Comparison of ENCODE assay signal across 7 cellular contexts in the genomic region with DNA sequence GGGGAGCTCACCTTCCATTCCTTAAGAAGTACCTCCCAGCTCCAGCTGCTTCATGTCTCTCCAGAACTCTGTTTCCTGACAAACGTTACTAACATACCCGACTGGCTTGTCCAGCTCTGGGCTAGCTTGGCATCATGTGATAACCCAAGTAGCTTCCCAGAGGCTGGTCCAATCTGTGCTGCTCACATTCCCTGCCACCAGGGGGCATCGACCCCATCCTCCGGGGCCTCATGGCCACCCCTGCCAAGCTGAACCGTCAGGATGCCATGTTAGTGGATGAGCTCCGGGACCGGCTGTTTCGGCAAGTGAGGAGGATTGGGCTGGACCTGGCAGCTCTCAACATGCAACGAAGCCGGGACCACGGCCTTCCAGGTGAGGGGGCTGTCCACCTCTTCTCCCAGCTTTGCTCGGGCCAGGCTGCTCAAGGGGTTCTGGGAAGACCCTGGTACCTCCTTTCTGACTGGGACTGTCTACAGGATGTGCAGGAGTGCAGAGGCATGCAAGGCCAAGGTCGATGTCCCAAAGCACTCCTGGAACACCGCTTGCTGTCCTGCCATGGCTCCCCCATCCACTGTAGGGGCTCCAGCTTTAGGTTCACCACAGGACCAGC. TPM values are rescaled to one million over a fixed set of nuclear protein-coding genes. Genes with fewer than 3 reads are reported as not detected.
DNase-seq lines count a peak whose midpoint lies in the region; ATAC-seq and TF ChIP-seq lines count a peak whose summit lies in the region.

No MANE protein-coding gene starts in this region.

- H3K36me3 ChIP-seq in SK-N-SH (replicated peaks in 1 of 2; ENCODE audit: control insufficient read depth in 1 of 2, insufficient read depth in 2 of 2, low read length in 1 of 2): no peaks in the 10 kb centered on the region

- H3K27ac Mint-ChIP-seq in activated naive CD4-positive, alpha-beta T cell treated with anti-CD3 and anti-CD28 coated beads, Interleukin-2, amount 50 U/mL, for 24 hours: peak overlapping the region; percentile 59
- no peak overlapping the region for H3K27ac Mint-ChIP-seq in immature natural killer cell

- H3K4me2 ChIP-seq in SK-N-SH: no peak overlapping the region

- H4K20me1 ChIP-seq in SK-N-SH (ENCODE audit: insufficient read depth): no peaks in the 10 kb centered on the region

- 20% methylated on average over 14 of the region's 14 CpGs for WGBS in SK-N-SH (ENCODE audit: low lambda C conversion rate)

- H3K4me3 ChIP-seq in Jurkat, Clone E6-1 (ENCODE audit: low read length): peak overlapping the region; percentile 26
- peak overlapping the region in 1 of 2 experiments; percentile 11; a peak in 2 of 4 replicates for H3K4me3 ChIP-seq in SK-N-SH (ENCODE audit: low read depth in 2 of 2, low read length in 1 of 2)

- H3K27me3 Mint-ChIP-seq in activated naive CD4-positive, alpha-beta T cell treated with anti-CD3 and anti-CD28 coated beads, Interleukin-2, amount 50 U/mL, for 24 hours: no peaks in the 10 kb centered on the region
- peaks cover 3 to 8% (median 6%) of the 10 kb centered on the region in 3 donors for H3K27me3 Mint-ChIP-seq in immature natural killer cell (ENCODE audit: low read depth in 3 of 3)

- H3K4me1 Mint-ChIP-seq in activated naive CD4-positive, alpha-beta T cell treated with anti-CD3 and anti-CD28 coated beads, Interleukin-2, amount 50 U/mL, for 24 hours: peaks cover 4% of the 10 kb centered on the region
- peaks cover 0 to 1% of the 10 kb centered on the region in 2 donors for H3K4me1 Mint-ChIP-seq in immature natural killer cell

- peak; percentile 61 for TF ChIP-seq RAD21 in SK-N-SH (IDR thresholded peaks at IDR 0.05; ENCODE audit: low read length)

- no peak for ATAC-seq in GM18870 (IDR thresholded peaks at IDR 0.05; ENCODE audit: unreplicated experiment)

- peaks cover 0 to 4% of the 10 kb centered on the region in 2 experiments; a peak in 1 of 4 replicates for H3K4me1 ChIP-seq in SK-N-SH (ENCODE audit: control insufficient read depth in 1 of 2, insufficient read depth in 2 of 2, low read depth in 1 of 2, low read length in 1 of 2)

- POLR2A ChIA-PET in SK-N-SH (lab: Yijun Ruan, JAX): interaction anchor here (1.3 kb wide), 1 partner anchor 9 kb away, joined by 3 read pairs; no protein-coding TSS in a partner anchor

- DNase-seq in GM03348 (ENCODE audit: low spot score): peak; percentile 48
- peak; percentile 51 for DNase-seq in Jurkat, Clone E6-1 (ENCODE audit: low read depth, low spot score)
- peak; percentile 89 for DNase-seq in SK-N-SH
- DNase-seq in immature natural killer cell: peak; percentile 34 to 44 (median 35)
- peak; percentile 32 to 46 (median 41) for DNase-seq in stimulated activated CD4-positive, alpha-beta T cell treated with anti-CD3 and anti-CD28 coated beads, TNF-alpha, amount 100 ng/mL, for 48 hours (ENCODE audit: low read depth in 3 of 3)

- H3K9me2 ChIP-seq in SK-N-SH: no peaks in the 10 kb centered on the region

- no peaks in the 10 kb centered on the region for H3K79me2 ChIP-seq in SK-N-SH (ENCODE audit: insufficient read depth)

- CTCF ChIA-PET in SK-N-SH (lab: Yijun Ruan, JAX): interaction anchor here (0.6 to 4.6 kb wide), 39 partner anchors 9 to 377 kb away, joined by 3 to 34 read pairs (median 4); a partner anchor contains a TSS

- H3K9ac ChIP-seq in SK-N-SH: no peak overlapping the region

- H3K36me3 Mint-ChIP-seq in activated naive CD4-positive, alpha-beta T cell treated with anti-CD3 and anti-CD28 coated beads, Interleukin-2, amount 50 U/mL, for 24 hours: peaks cover under 1% of the 10 kb centered on the region
- peaks cover 0 to under 1% (median 0%) of the 10 kb centered on the region in 3 donors for H3K36me3 Mint-ChIP-seq in immature natural killer cell

- H3K27ac ChIP-seq in SK-N-SH (ENCODE audit: low read depth in 2 of 2, low read length in 1 of 2): no peak overlapping the region

- no peaks in the 10 kb centered on the region for H3K9me3 ChIP-seq in SK-N-SH

- H3K27me3 ChIP-seq in SK-N-SH (ENCODE audit: insufficient read depth): peaks cover 34% of the 10 kb centered on the region

- no peaks in the 10 kb centered on the region for H3K9me3 Mint-ChIP-seq in activated naive CD4-positive, alpha-beta T cell treated with anti-CD3 and anti-CD28 coated beads, Interleukin-2, amount 50 U/mL, for 24 hours
- no peaks in the 10 kb centered on the region for H3K9me3 Mint-ChIP-seq in immature natural killer cell

- H3K4me3 Mint-ChIP-seq in activated naive CD4-positive, alpha-beta T cell treated with anti-CD3 and anti-CD28 coated beads, Interleukin-2, amount 50 U/mL, for 24 hours: no peak overlapping the region
- no peak overlapping the region for H3K4me3 Mint-ChIP-seq in immature natural killer cell

- no peak for TF ChIP-seq EP300 in SK-N-SH (IDR thresholded peaks at IDR 0.05; ENCODE audit: borderline replicate concordance in 1 of 2, low read depth in 1 of 2, low read length in 1 of 2)

- TF ChIP-seq CTCF in SK-N-SH (IDR thresholded peaks at IDR 0.05): peak; percentile 76

- peak overlapping the region; percentile 47; the same call in 1 of the 2 replicates for H2AFZ ChIP-seq in SK-N-SH (ENCODE audit: low read depth)

- no peaks in the 10 kb centered on the region for H3F3A ChIP-seq in SK-N-SH (replicated peaks; ENCODE audit: insufficient read depth)

TF ChIP-seq in SK-N-SH, 30 proteins besides CTCF, POLR2A, EP300 and RAD21 (continues in another document):
- TF ChIP-seq, protein P1, sequence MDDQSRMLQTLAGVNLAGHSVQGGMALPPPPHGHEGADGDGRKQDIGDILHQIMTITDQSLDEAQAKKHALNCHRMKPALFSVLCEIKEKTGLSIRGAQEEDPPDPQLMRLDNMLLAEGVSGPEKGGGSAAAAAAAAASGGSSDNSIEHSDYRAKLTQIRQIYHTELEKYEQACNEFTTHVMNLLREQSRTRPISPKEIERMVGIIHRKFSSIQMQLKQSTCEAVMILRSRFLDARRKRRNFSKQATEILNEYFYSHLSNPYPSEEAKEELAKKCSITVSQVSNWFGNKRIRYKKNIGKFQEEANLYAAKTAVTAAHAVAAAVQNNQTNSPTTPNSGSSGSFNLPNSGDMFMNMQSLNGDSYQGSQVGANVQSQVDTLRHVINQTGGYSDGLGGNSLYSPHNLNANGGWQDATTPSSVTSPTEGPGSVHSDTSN (IDR thresholded peaks at IDR 0.05): no peak
- no peak for TF ChIP-seq RFX5 (IDR thresholded peaks at IDR 0.05; ENCODE audit: low read length)
- no peak for TF ChIP-seq GABPA (IDR thresholded peaks at IDR 0.05; ENCODE audit: low read depth)
- TF ChIP-seq YY1 (IDR thresholded peaks at IDR 0.05; ENCODE audit: low read depth): peak; percentile 56; the same call in 1 of the 2 replicates
- TF ChIP-seq, protein P2, sequence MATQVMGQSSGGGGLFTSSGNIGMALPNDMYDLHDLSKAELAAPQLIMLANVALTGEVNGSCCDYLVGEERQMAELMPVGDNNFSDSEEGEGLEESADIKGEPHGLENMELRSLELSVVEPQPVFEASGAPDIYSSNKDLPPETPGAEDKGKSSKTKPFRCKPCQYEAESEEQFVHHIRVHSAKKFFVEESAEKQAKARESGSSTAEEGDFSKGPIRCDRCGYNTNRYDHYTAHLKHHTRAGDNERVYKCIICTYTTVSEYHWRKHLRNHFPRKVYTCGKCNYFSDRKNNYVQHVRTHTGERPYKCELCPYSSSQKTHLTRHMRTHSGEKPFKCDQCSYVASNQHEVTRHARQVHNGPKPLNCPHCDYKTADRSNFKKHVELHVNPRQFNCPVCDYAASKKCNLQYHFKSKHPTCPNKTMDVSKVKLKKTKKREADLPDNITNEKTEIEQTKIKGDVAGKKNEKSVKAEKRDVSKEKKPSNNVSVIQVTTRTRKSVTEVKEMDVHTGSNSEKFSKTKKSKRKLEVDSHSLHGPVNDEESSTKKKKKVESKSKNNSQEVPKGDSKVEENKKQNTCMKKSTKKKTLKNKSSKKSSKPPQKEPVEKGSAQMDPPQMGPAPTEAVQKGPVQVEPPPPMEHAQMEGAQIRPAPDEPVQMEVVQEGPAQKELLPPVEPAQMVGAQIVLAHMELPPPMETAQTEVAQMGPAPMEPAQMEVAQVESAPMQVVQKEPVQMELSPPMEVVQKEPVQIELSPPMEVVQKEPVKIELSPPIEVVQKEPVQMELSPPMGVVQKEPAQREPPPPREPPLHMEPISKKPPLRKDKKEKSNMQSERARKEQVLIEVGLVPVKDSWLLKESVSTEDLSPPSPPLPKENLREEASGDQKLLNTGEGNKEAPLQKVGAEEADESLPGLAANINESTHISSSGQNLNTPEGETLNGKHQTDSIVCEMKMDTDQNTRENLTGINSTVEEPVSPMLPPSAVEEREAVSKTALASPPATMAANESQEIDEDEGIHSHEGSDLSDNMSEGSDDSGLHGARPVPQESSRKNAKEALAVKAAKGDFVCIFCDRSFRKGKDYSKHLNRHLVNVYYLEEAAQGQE (IDR thresholded peaks at IDR 0.05; ENCODE audit: low read depth, low read length): no peak

RNA-seq across cellular contexts. Expression of a gene that starts 7.6 kb away (rescaled TPM):
- polyA plus RNA-seq in Jurkat, Clone E6-1 (2012; ENCODE audit: insufficient read depth, insufficient read length): not detected
- 0.02 TPM in 1 of 2 replicates, not detected in the other for polyA plus RNA-seq in SK-N-SH (2012; rRNA removed)
- polyA plus RNA-seq in SK-N-SH (2012; cell fraction: cytosol; rRNA removed): not detected in 2 replicates
- not detected in 2 replicates for polyA plus RNA-seq in SK-N-SH (2012; cell fraction: nucleus; rRNA removed)
- not detected for polyA plus RNA-seq in immature natural killer cell

RNA-seq across cellular contexts. Expression of a gene that starts 18.9 kb away (rescaled TPM):
- 37.2 TPM for polyA plus RNA-seq in Jurkat, Clone E6-1 (2012; ENCODE audit: insufficient read depth, insufficient read length)
- polyA plus RNA-seq in SK-N-SH (2012; rRNA removed): 28.5 and 32.8 TPM in 2 replicates
- 22.0 and 22.7 TPM in 2 replicates for polyA plus RNA-seq in SK-N-SH (2012; cell fraction: cytosol; rRNA removed)
- polyA plus RNA-seq in SK-N-SH (2012; cell fraction: nucleus; rRNA removed): 61.0 and 72.2 TPM in 2 replicates
- 1 to 10 TPM; 1.6 to 7.9 (median 6.4) TPM for polyA plus RNA-seq in immature natural killer cell

RNA-seq across cellular contexts. Expression of a gene that starts 33.3 kb away (rescaled TPM):
- not detected for polyA plus RNA-seq in Jurkat, Clone E6-1 (2012; ENCODE audit: insufficient read depth, insufficient read length)
- polyA plus RNA-seq in SK-N-SH (2012; rRNA removed): not detected in 2 replicates
- not detected in 2 replicates for polyA plus RNA-seq in SK-N-SH (2012; cell fraction: cytosol; rRNA removed)
- polyA plus RNA-seq in SK-N-SH (2012; cell fraction: nucleus; rRNA removed): not detected in 2 replicates
- polyA plus RNA-seq in immature natural killer cell: under 1 TPM in 1 of 3 donors, not detected in 2; 0.11 TPM

RNA-seq across cellular contexts. Expression of a gene that starts 38.3 kb away (rescaled TPM):
- not detected for polyA plus RNA-seq in Jurkat, Clone E6-1 (2012; ENCODE audit: insufficient read depth, insufficient read length)
- polyA plus RNA-seq in SK-N-SH (2012; rRNA removed) (0.02 TPM in 1 of 2 replicates, not detected in the other), immature natural killer cell (under 1 TPM in 2 of 3 donors, not detected in 1; 0.09 to 0.22 TPM)
- 0.05 TPM in 1 of 2 replicates, not detected in the other for polyA plus RNA-seq in SK-N-SH (2012; cell fraction: cytosol; rRNA removed)
- polyA plus RNA-seq in SK-N-SH (2012; cell fraction: nucleus; rRNA removed): not detected in 2 replicates

RNA-seq across cellular contexts. Expression of a gene that starts 51.9 kb away (rescaled TPM):
- not detected for polyA plus RNA-seq in Jurkat, Clone E6-1 (2012; ENCODE audit: insufficient read depth, insufficient read length)
- polyA plus RNA-seq in SK-N-SH (2012; rRNA removed) (not detected in 2 replicates), immature natural killer cell (1 to 10 TPM; 1.4 to 2.3 (median 1.4) TPM)
- not detected in 2 replicates for polyA plus RNA-seq in SK-N-SH (2012; cell fraction: cytosol; rRNA removed)
- not detected in 2 replicates for polyA plus RNA-seq in SK-N-SH (2012; cell fraction: nucleus; rRNA removed)

Comparison
In these comparisons a context has a peak if more than half of its experiments do, and no peak if none do; other contexts are left out.
1. DNase-seq: peak in every context shown above with its lines; median percentile 89 in SK-N-SH; 51 in Jurkat, Clone E6-1; 48 in GM03348; 41 in stimulated activated CD4-positive, alpha-beta T cell treated with anti-CD3 and anti-CD28 coated beads, TNF-alpha, amount 100 ng/mL, for 48 hours; 35 in immature natural killer cell.